1 cellular context compared by ENCODE assay signal in genomic region chr22:26548303-26548702, GRCh38.
TF ChIP-seq lines count a peak whose summit lies in the region.

No MANE protein-coding gene starts in this region.

TF ChIP-seq in HepG2, 621 proteins besides CTCF, POLR2A, EP300 and RAD21:
- TF ChIP-seq ZBTB20 (CRISPR knock-in tag; IDR thresholded peaks at IDR 0.05; ENCODE audit: borderline replicate concordance, low read depth): no peak
TF ChIP-seq in HepG2: peak in this region for 0.
